In the genomic region with DNA sequence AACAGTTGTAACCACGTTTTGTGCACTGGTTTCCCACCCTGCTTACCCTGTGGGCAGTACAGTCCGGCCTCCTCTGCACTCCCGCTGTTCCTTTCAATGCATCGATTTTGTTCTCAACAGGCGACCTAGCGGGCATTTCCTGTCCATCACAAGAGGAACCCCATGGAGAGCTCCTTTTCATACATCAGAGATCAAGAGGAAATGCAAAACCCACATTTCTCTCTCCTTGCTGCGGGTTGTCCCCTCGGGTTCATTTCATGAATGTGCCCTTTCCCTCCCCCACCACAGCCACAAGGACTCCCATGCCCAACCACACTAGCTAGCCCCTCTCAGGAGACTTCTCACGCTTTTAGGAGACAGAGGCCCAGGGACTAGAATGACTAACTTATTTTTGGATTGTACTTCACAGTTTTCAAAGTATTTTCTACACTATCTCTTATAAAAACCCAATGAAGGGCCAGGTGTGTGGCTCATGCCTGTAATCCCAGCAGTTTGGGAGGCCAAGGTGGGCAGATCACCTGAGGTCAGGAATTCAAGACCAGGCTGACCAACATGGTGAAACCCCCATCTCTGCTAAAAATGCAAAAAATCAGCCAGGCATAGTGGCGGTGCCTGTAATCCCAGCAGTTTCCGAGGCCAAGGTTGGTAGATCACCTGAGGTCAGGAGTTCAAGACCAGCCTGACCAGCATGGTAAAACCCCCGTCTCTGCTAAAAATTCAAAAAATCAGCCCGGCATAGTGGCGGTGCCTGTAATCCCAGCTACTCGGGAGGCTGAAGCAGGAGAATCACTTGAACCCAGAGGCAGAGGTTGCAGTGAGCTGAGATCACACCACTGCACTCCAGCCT, we compare ENCODE assay signal across 9 cellular contexts. TPM values are rescaled to one million over a fixed set of nuclear protein-coding genes. Genes with fewer than 3 reads are reported as not detected.
DNase-seq lines count a peak whose midpoint lies in the region; ATAC-seq and TF ChIP-seq lines count a peak whose summit lies in the region.
"Had no signal": no experiment of that assay in that cellular context is flagged by ENCODE, and none has a peak within 500 bp of the region (broad histone marks: within the 10 kb centered on the region; RNA-seq: fewer than 3 reads in every experiment).

No MANE protein-coding gene starts in this region.

- peaks cover 27% of the 10 kb centered on the region for H3K4me1 Mint-ChIP-seq in activated naive CD8-positive, alpha-beta T cell treated with anti-CD3 and anti-CD28 coated beads for 36 hours

- H3K4me3 ChIP-seq in subcutaneous abdominal adipose tissue (ENCODE audit: low read depth in 1 of 5, low read length in 5 of 5) (no peak overlapping the region), prostate gland (no peak overlapping the region), mucosa of descending colon (no peak overlapping the region)
- H3K4me3 ChIP-seq: thoracic aorta had no signal

- H3K27ac ChIP-seq in subcutaneous abdominal adipose tissue (ENCODE audit: low read depth, low read length) (peak overlapping the region; percentile 4), prostate gland (no peak overlapping the region)
- H3K27ac ChIP-seq: thoracic aorta had no signal

- H3K27me3 Mint-ChIP-seq in activated naive CD8-positive, alpha-beta T cell treated with anti-CD3 and anti-CD28 coated beads for 36 hours: peaks cover 19% of the 10 kb centered on the region

- H3K36me3 Mint-ChIP-seq in activated naive CD8-positive, alpha-beta T cell treated with anti-CD3 and anti-CD28 coated beads for 36 hours: no peaks in the 10 kb centered on the region

- H3K27me3 ChIP-seq in subcutaneous abdominal adipose tissue (ENCODE audit: control insufficient read depth in 5 of 5, insufficient read depth in 4 of 5, low read length in 5 of 5) (no peaks in the 10 kb centered on the region), prostate gland (replicated peaks; ENCODE audit: insufficient read depth) (no peaks in the 10 kb centered on the region)

- H3K36me3 ChIP-seq in subcutaneous abdominal adipose tissue (ENCODE audit: control insufficient read depth in 5 of 5, insufficient read depth in 5 of 5, low read length in 5 of 5) (no peaks in the 10 kb centered on the region), prostate gland (no peaks in the 10 kb centered on the region), mucosa of descending colon (ENCODE audit: low read depth) (no peaks in the 10 kb centered on the region)
- H3K36me3 ChIP-seq: thoracic aorta had no signal

- 61% methylated on average over 15 of the region's 15 CpGs for WGBS in prostate gland

- H3K9me3 ChIP-seq in subcutaneous abdominal adipose tissue (ENCODE audit: control insufficient read depth in 5 of 5, low read length in 5 of 5): no peaks in the 10 kb centered on the region
- H3K9me3 ChIP-seq in prostate gland: no peaks in the 10 kb centered on the region
- no peaks in the 10 kb centered on the region for H3K9me3 ChIP-seq in mucosa of descending colon
- H3K9me3 ChIP-seq: thoracic aorta had no signal

- intact Hi-C loops in prostate gland (cut with DNase I): no loop called here
- intact Hi-C loops in mucosa of descending colon (cut with DNase I, micrococcal nuclease): no loop called here

- no peak overlapping the region for H3K9ac ChIP-seq in subcutaneous abdominal adipose tissue (ENCODE audit: low read length in 5 of 5)

- no peaks in the 10 kb centered on the region for H3K9me3 Mint-ChIP-seq in activated naive CD8-positive, alpha-beta T cell treated with anti-CD3 and anti-CD28 coated beads for 36 hours

- H3K27ac Mint-ChIP-seq in activated naive CD8-positive, alpha-beta T cell treated with anti-CD3 and anti-CD28 coated beads for 36 hours: peak overlapping the region; percentile 46

- TF ChIP-seq POLR2A in prostate gland (IDR thresholded peaks at IDR 0.05): no peak

- H3K4me1 ChIP-seq in subcutaneous abdominal adipose tissue (ENCODE audit: control insufficient read depth in 5 of 5, insufficient read depth in 5 of 5, low read length in 5 of 5) (peaks cover 0 to 36% (median 29%) of the 10 kb centered on the region in 5 donors), prostate gland (replicated peaks) (no peaks in the 10 kb centered on the region), mucosa of descending colon (ENCODE audit: low read depth) (no peaks in the 10 kb centered on the region)

- H3K4me3 Mint-ChIP-seq in activated naive CD8-positive, alpha-beta T cell treated with anti-CD3 and anti-CD28 coated beads for 36 hours: peak overlapping the region; percentile 4

- DNase-seq in stimulated activated CD4-positive, alpha-beta T cell treated with anti-CD3 and anti-CD28 coated beads, Interleukin-1b, Interleukin-23, amount 100 ng/mL, for 48 hours: peak; percentile 51
- no peak for DNase-seq in stimulated activated CD4-positive, alpha-beta T cell treated with anti-CD3 and anti-CD28 coated beads, Interleukin-12 subunit alpha, Interleukin-12 subunit beta, amount 100 ng/mL, for 4 hours
- peak; percentile 64 for DNase-seq in activated naive CD8-positive, alpha-beta T cell treated with anti-CD3 and anti-CD28 coated beads for 36 hours
- no peak for DNase-seq in prostate gland (ENCODE audit: low spot score)
- no peak for DNase-seq in mucosa of descending colon
- DNase-seq in ureter (ENCODE audit: low spot score): no peak

- ATAC-seq in HG03575 (IDR thresholded peaks at IDR 0.05; ENCODE audit: extremely low read depth, insufficient number of reproducible peaks, low FRiP score, unreplicated experiment) (peak; percentile 73), mucosa of descending colon (no peak)

- TF ChIP-seq CTCF in prostate gland (IDR thresholded peaks at IDR 0.05) (no peak), mucosa of descending colon (IDR thresholded peaks at IDR 0.05) (no peak)

RNA-seq across cellular contexts. Expression of a gene that starts 18.4 kb away (rescaled TPM):
- total RNA-seq in activated naive CD8-positive, alpha-beta T cell treated with anti-CD3 and anti-CD28 coated beads for 36 hours: not detected
- 1 to 10 TPM; 2.8 to 5.2 TPM for total RNA-seq in prostate gland
- total RNA-seq in mucosa of descending colon: under 1 TPM in 1 of 3 donors, not detected in 2; 0.16 TPM
- total RNA-seq in ureter: 16.5 TPM

RNA-seq across cellular contexts. Expression of a gene that starts 20.6 kb away (rescaled TPM):
- total RNA-seq in activated naive CD8-positive, alpha-beta T cell treated with anti-CD3 and anti-CD28 coated beads for 36 hours: not detected
- total RNA-seq in prostate gland (1 to 10 TPM; 1.2 to 3.0 TPM), mucosa of descending colon (under 1 TPM in 2 of 3 donors, not detected in 1; 0.34 to 0.82 TPM), ureter (10.5 TPM)

RNA-seq across cellular contexts. Expression of a gene that starts 35.4 kb away (rescaled TPM):
- total RNA-seq in activated naive CD8-positive, alpha-beta T cell treated with anti-CD3 and anti-CD28 coated beads for 36 hours: 10 to 100 TPM; 51.7 to 57.4 TPM
- total RNA-seq in prostate gland (100 to 1,000 TPM in 1 of 2 donors, 10 to 100 TPM in 1; 50.4 to 184 TPM), mucosa of descending colon (100 to 1,000 TPM in 1 of 3 donors, 10 to 100 TPM in 2; 31.6 to 125 (median 36.6) TPM), ureter (133 TPM)

RNA-seq across cellular contexts. Expression of a gene that starts 54.2 kb away (rescaled TPM):
- total RNA-seq in activated naive CD8-positive, alpha-beta T cell treated with anti-CD3 and anti-CD28 coated beads for 36 hours: not detected
- 10 to 100 TPM; 14.8 to 69.0 TPM for total RNA-seq in prostate gland
- total RNA-seq in mucosa of descending colon: 100 to 1,000 TPM in 1 of 3 donors, 1 to 10 TPM in 2; 2.6 to 124 (median 4.0) TPM
- total RNA-seq in ureter: 41.2 TPM

Comparison
In these comparisons a context has a peak if more than half of its experiments do, and no peak if none do; other contexts are left out.
1. DNase-seq: peak in stimulated activated CD4-positive, alpha-beta T cell treated with anti-CD3 and anti-CD28 coated beads, Interleukin-1b, Interleukin-23, amount 100 ng/mL, for 48 hours (single experiment) and activated naive CD8-positive, alpha-beta T cell treated with anti-CD3 and anti-CD28 coated beads for 36 hours (single experiment); none in stimulated activated CD4-positive, alpha-beta T cell treated with anti-CD3 and anti-CD28 coated beads, Interleukin-12 subunit alpha, Interleukin-12 subunit beta, amount 100 ng/mL, for 4 hours (single experiment), prostate gland (single experiment), mucosa of descending colon (0 of 3) and ureter (single experiment).